Comparison of ENCODE assay signal across 10 cellular contexts in the genomic region with DNA sequence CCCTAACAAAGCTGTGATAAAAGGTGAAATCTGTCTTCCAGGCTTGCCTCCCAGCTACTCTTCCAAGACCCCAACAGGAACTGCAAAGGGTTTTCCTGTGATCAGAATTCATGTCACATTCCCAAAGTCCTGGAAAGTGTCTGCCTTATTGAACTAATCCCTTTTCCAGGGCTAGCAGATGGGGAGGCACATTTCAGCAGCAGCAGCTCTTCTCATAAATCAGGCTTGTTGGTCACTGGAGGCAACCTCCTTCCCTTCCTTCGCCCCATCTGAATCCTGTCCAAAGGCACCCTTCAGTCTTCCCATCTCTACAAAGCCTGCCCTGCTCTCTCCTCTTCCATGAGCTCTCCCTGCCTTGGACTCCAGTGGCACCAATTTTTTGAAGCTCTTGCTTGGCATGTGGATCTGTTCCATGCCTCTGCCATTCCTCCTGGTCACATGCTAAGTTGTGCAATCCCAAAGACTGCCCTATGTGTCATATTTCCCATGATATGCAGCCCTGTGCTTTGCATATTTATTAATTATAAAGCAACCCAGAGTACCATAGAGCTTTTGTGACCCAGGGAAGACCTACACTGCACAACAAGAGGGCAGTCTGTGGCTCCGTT.
DNase-seq lines count a peak whose midpoint lies in the region; ATAC-seq and TF ChIP-seq lines count a peak whose summit lies in the region.
"Had no signal": no experiment of that assay in that cellular context is flagged by ENCODE, and none has a peak within 500 bp of the region (broad histone marks: within the 10 kb centered on the region; RNA-seq: fewer than 3 reads in every experiment).

No MANE protein-coding gene starts in this region.

- H3K36me3 ChIP-seq in ascending aorta, result peaks cover 0 to 10% of the 10 kb centered on the region in 2 donors
- peaks cover under 1% of the 10 kb centered on the region for H3K36me3 ChIP-seq in thoracic aorta

- H3K27ac Mint-ChIP-seq in HFFc6, result peak overlapping the region; percentile 60
- H3K27ac Mint-ChIP-seq in activated CD4-positive, alpha-beta T cell treated with anti-CD3 and anti-CD28 coated beads, Interleukin-2, amount 10 ng/mL, durations not matched to agents 7 days and 5 days, result no peak overlapping the region
- H3K27ac Mint-ChIP-seq: activated naive CD8-positive, alpha-beta T cell treated with anti-CD3 and anti-CD28 coated beads, Interleukin-2, amount 50 U/mL, for 24 hours had no signal

- H3K4me3 ChIP-seq in ascending aorta (no peak overlapping the region), thoracic aorta (no peak overlapping the region)

- H3K36me3 Mint-ChIP-seq in HFFc6 (ENCODE audit: low read depth), result peaks cover 78% of the 10 kb centered on the region
- H3K36me3 Mint-ChIP-seq in activated CD4-positive, alpha-beta T cell treated with anti-CD3 and anti-CD28 coated beads, Interleukin-2, amount 10 ng/mL, durations not matched to agents 7 days and 5 days (ENCODE audit: low read depth), result no peaks in the 10 kb centered on the region

- ATAC-seq in left ventricle myocardium superior (peak; percentile 70), thoracic aorta (ENCODE audit: insufficient number of reproducible peaks, low FRiP score, low read depth) (peak; percentile 24), GM18517 (IDR thresholded peaks at IDR 0.05; ENCODE audit: unreplicated experiment) (no peak)
- no peak for ATAC-seq in activated CD4-positive, CD25-positive, alpha-beta regulatory T cell treated with anti-CD3 and anti-CD28 coated beads, Interleukin-2, amount 50 U/mL, for 24 hours
- ATAC-seq: activated naive CD8-positive, alpha-beta T cell treated with anti-CD3 and anti-CD28 coated beads, Interleukin-2, amount 50 U/mL, for 24 hours had no signal

- H3K27ac ChIP-seq in ascending aorta (peak overlapping the region; percentile 63 to 68), thoracic aorta (peak overlapping the region; percentile 48 to 74)

- peaks cover 53% of the 10 kb centered on the region for H3K4me1 Mint-ChIP-seq in HFFc6 (ENCODE audit: low read depth)
- no peaks in the 10 kb centered on the region for H3K4me1 Mint-ChIP-seq in activated CD4-positive, alpha-beta T cell treated with anti-CD3 and anti-CD28 coated beads, Interleukin-2, amount 10 ng/mL, durations not matched to agents 7 days and 5 days

- H3K9me3 Mint-ChIP-seq in HFFc6, result no peaks in the 10 kb centered on the region
- H3K9me3 Mint-ChIP-seq in activated CD4-positive, alpha-beta T cell treated with anti-CD3 and anti-CD28 coated beads, Interleukin-2, amount 10 ng/mL, durations not matched to agents 7 days and 5 days, result no peaks in the 10 kb centered on the region
- H3K9me3 Mint-ChIP-seq: activated naive CD8-positive, alpha-beta T cell treated with anti-CD3 and anti-CD28 coated beads, Interleukin-2, amount 50 U/mL, for 24 hours had no signal

- peaks cover 4 to 32% of the 10 kb centered on the region in 2 donors for H3K4me1 ChIP-seq in ascending aorta
- H3K4me1 ChIP-seq in thoracic aorta (ENCODE audit: control insufficient read depth in 1 of 2, low read depth in 2 of 2), result peaks cover 28 to 69% of the 10 kb centered on the region in 2 donors

- peak overlapping the region; percentile 32 for H3K4me3 Mint-ChIP-seq in HFFc6
- H3K4me3 Mint-ChIP-seq in activated CD4-positive, alpha-beta T cell treated with anti-CD3 and anti-CD28 coated beads, Interleukin-2, amount 10 ng/mL, durations not matched to agents 7 days and 5 days, result no peak overlapping the region
- H3K4me3 Mint-ChIP-seq: activated naive CD8-positive, alpha-beta T cell treated with anti-CD3 and anti-CD28 coated beads, Interleukin-2, amount 50 U/mL, for 24 hours had no signal

- H3K9me3 ChIP-seq in ascending aorta, result no peaks in the 10 kb centered on the region
- H3K9me3 ChIP-seq in thoracic aorta, result no peaks in the 10 kb centered on the region

- TF ChIP-seq CTCF in HFFc6 (IDR thresholded peaks at IDR 0.05) (no peak), ascending aorta (IDR thresholded peaks at IDR 0.05) (no peak), thoracic aorta (IDR thresholded peaks at IDR 0.05) (no peak)

- DNase-seq in HFFc6, result peak; percentile 45
- DNase-seq in ascending aorta (ENCODE audit: low spot score in 2 of 2), result peak in 1 of 2 donors; percentile 78
- no peak for DNase-seq in left ventricle myocardium superior
- no peak for DNase-seq in thoracic aorta (ENCODE audit: low spot score)
- DNase-seq in activated CD4-positive, alpha-beta T cell treated with anti-CD3 and anti-CD28 coated beads, Interleukin-2, amount 10 ng/mL, durations not matched to agents 7 days and 5 days, result no peak
- DNase-seq in RPMI8226, result no peak
- DNase-seq: activated naive CD8-positive, alpha-beta T cell treated with anti-CD3 and anti-CD28 coated beads, Interleukin-2, amount 50 U/mL, for 24 hours; T-helper 9 cell had no signal

- CTCF ChIA-PET in activated CD4-positive, alpha-beta T cell treated with anti-CD3 and anti-CD28 coated beads, Interleukin-2, amount 10 ng/mL, durations not matched to agents 7 days and 5 days (lab: Charles Lee), result interaction anchor here (0.9 kb wide), 1 partner anchor 221 kb away, joined by 3 read pairs; no protein-coding TSS in a partner anchor

- no peaks in the 10 kb centered on the region for H3K27me3 ChIP-seq in ascending aorta
- H3K27me3 ChIP-seq in thoracic aorta (replicated peaks; ENCODE audit: insufficient read depth), result no peaks in the 10 kb centered on the region

- H3K27me3 Mint-ChIP-seq in HFFc6 (ENCODE audit: insufficient read depth), result no peaks in the 10 kb centered on the region; the same call in 1 of the 2 replicates
- peaks cover 26% of the 10 kb centered on the region for H3K27me3 Mint-ChIP-seq in activated CD4-positive, alpha-beta T cell treated with anti-CD3 and anti-CD28 coated beads, Interleukin-2, amount 10 ng/mL, durations not matched to agents 7 days and 5 days

- intact Hi-C loops in ascending aorta (cut with DNase I), result no loop called here
- intact Hi-C loops in left ventricle myocardium superior (cut with micrococcal nuclease), result no loop called here

- POLR2A ChIA-PET in activated CD4-positive, alpha-beta T cell treated with anti-CD3 and anti-CD28 coated beads, Interleukin-2, amount 10 ng/mL, durations not matched to agents 7 days and 5 days (lab: Charles Lee), result no interaction called here

Comparison
In these comparisons a context has a peak if more than half of its experiments do, and no peak if none do; other contexts are left out.
1. ATAC-seq: peak in left ventricle myocardium superior (single experiment) and thoracic aorta (single experiment); none in activated CD4-positive, CD25-positive, alpha-beta regulatory T cell treated with anti-CD3 and anti-CD28 coated beads, Interleukin-2, amount 50 U/mL, for 24 hours (0 of 2) and GM18517 (single experiment).